In genomic region chr16:83539736-83540490, GRCh38 we compare ENCODE assay signal across 26 cellular contexts.
DNase-seq lines count a peak whose midpoint lies in the region; ATAC-seq, FAIRE-seq and TF ChIP-seq lines count a peak whose summit lies in the region.
"Had no signal": no experiment of that assay in that cellular context is flagged by ENCODE, and none has a peak within 500 bp of the region (broad histone marks: within the 10 kb centered on the region; RNA-seq: fewer than 3 reads in every experiment).

No MANE protein-coding gene starts in this region.

- H3K4me3 ChIP-seq in astrocyte (ENCODE audit: insufficient read depth, low read depth, low read length), result no peak overlapping the region
- H3K4me3 ChIP-seq: A549; BLaER1 treated with 17β-estradiol and CSF1 and Interleukin-3, amounts not matched to agents 10 nM and 100 nM; HAP-1 had no signal

- H3K27ac ChIP-seq in astrocyte (ENCODE audit: low read depth, low read length), result no peak overlapping the region
- H3K27ac ChIP-seq: A549; BLaER1 treated with 17β-estradiol and CSF1 and Interleukin-3, amounts not matched to agents 10 nM and 100 nM had no signal

- no peak for FAIRE-seq in astrocyte (lab: Jason Lieb, UNC)
- FAIRE-seq: A549, D721Med, GM12891, GM18507, H54 had no signal

- no peaks in the 10 kb centered on the region for H3K4me1 ChIP-seq in astrocyte (ENCODE audit: insufficient read depth, low read length)
- H3K4me1 ChIP-seq: A549; BE2C; BLaER1 treated with 17β-estradiol and CSF1 and Interleukin-3, amounts not matched to agents 10 nM and 100 nM; HAP-1 had no signal

- intact Hi-C loops in head of caudate nucleus (cut with DNase I), result no loop called here

- no peaks in the 10 kb centered on the region for H3K36me3 ChIP-seq in astrocyte (ENCODE audit: insufficient read depth, low read length)
- H3K36me3 ChIP-seq: BE2C; BLaER1 treated with 17β-estradiol and CSF1 and Interleukin-3, amounts not matched to agents 10 nM and 100 nM; HAP-1 had no signal

- H3K4me3 Mint-ChIP-seq in astrocyte (ENCODE audit: unreplicated experiment), result no peak overlapping the region
- H3K4me3 Mint-ChIP-seq: CD14-positive monocyte; CD4-positive, alpha-beta T cell; CD8-positive, alpha-beta memory T cell; HFFc6 had no signal

- H3K9ac ChIP-seq in astrocyte (ENCODE audit: low read length), result no peak overlapping the region
- H3K9ac ChIP-seq: BLaER1 treated with 17β-estradiol and CSF1 and Interleukin-3, amounts not matched to agents 10 nM and 100 nM had no signal

- H3K36me3 Mint-ChIP-seq in astrocyte (ENCODE audit: low read depth, unreplicated experiment), result no peaks in the 10 kb centered on the region
- H3K36me3 Mint-ChIP-seq: CD14-positive monocyte; CD8-positive, alpha-beta memory T cell had no signal

- DNase-seq in EL, result peak; percentile 73
- DNase-seq in M059J (ENCODE audit: low read depth), result peak; percentile 62
- peak; percentile 57 for DNase-seq in astrocyte (ENCODE audit: low read depth)
- no peak for DNase-seq in head of caudate nucleus
- DNase-seq in NCI-H2171 treated with DMSO at 0.1 percent for 48 hours (lab: John Stamatoyannopoulos, UW), result no peak
- no peak for DNase-seq in stimulated activated naive CD4-positive, alpha-beta T cell treated with Interleukin-2 at 50 U/mL for 16 hours (lab: John Stamatoyannopoulos, UW)
- DNase-seq: 8988T; ACHN; AML-193; BE2C; CD4-positive, alpha-beta T cell; CD8-positive, alpha-beta memory T cell; DMS 273 treated with DMSO at 0.1 percent for 48 hours; DMS79 treated with DMSO at 0.1 percent for 48 hours; GF-D8; GOT3; HFFc6 had no signal

- H3K4me2 ChIP-seq in astrocyte (ENCODE audit: low read length), result no peak overlapping the region
- H3K4me2 ChIP-seq: A549; BLaER1 treated with 17β-estradiol and CSF1 and Interleukin-3, amounts not matched to agents 10 nM and 100 nM had no signal

- H3K27me3 Mint-ChIP-seq in astrocyte (ENCODE audit: low read depth, unreplicated experiment), result peaks cover 13% of the 10 kb centered on the region
- H3K27me3 Mint-ChIP-seq: CD4-positive, alpha-beta T cell had no signal

- TF ChIP-seq CTCF in astrocyte (IDR thresholded peaks at IDR 0.05; ENCODE audit: insufficient read depth, low read depth, low read length), result no peak

- H3K27me3 ChIP-seq in astrocyte (ENCODE audit: insufficient read depth, low read length), result no peaks in the 10 kb centered on the region
- H3K27me3 ChIP-seq: BE2C; BLaER1 treated with 17β-estradiol and CSF1 and Interleukin-3, amounts not matched to agents 10 nM and 100 nM had no signal

- peaks cover 3% of the 10 kb centered on the region for H3K9me3 Mint-ChIP-seq in astrocyte (ENCODE audit: unreplicated experiment)

- H2AFZ ChIP-seq in astrocyte (ENCODE audit: low read depth, low read length), result no peak overlapping the region

- H3K9me3 ChIP-seq in astrocyte (ENCODE audit: insufficient read depth, low read depth, low read length), result no peaks in the 10 kb centered on the region
- H3K9me3 ChIP-seq: A549; BE2C; BLaER1 treated with 17β-estradiol and CSF1 and Interleukin-3, amounts not matched to agents 10 nM and 100 nM; HAP-1 had no signal

- H3K27ac Mint-ChIP-seq in astrocyte (ENCODE audit: unreplicated experiment), result no peak overlapping the region
- H3K27ac Mint-ChIP-seq: CD14-positive monocyte; CD4-positive, alpha-beta T cell; CD8-positive, alpha-beta memory T cell; HFFc6 had no signal

- H4K20me1 ChIP-seq in astrocyte (ENCODE audit: insufficient read depth, low read length), result no peaks in the 10 kb centered on the region
- H4K20me1 ChIP-seq: BLaER1 treated with 17β-estradiol and CSF1 and Interleukin-3, amounts not matched to agents 10 nM and 100 nM had no signal

- no peak for ATAC-seq in HG03442 (IDR thresholded peaks at IDR 0.05; ENCODE audit: unreplicated experiment)
- ATAC-seq: A549 had no signal

- H3K79me2 ChIP-seq in astrocyte (ENCODE audit: insufficient read depth, low read length), result no peaks in the 10 kb centered on the region

- no peaks in the 10 kb centered on the region for H3K4me1 Mint-ChIP-seq in astrocyte (ENCODE audit: low read depth, unreplicated experiment)
- H3K4me1 Mint-ChIP-seq: CD14-positive monocyte; CD8-positive, alpha-beta memory T cell had no signal

Comparison
In these comparisons a context has a peak if more than half of its experiments do, and no peak if none do; other contexts are left out.
1. DNase-seq: peak in EL (single experiment), M059J (single experiment) and astrocyte (single experiment); none in head of caudate nucleus (0 of 42), NCI-H2171 treated with DMSO at 0.1 percent for 48 hours (single experiment) and stimulated activated naive CD4-positive, alpha-beta T cell treated with Interleukin-2 at 50 U/mL for 16 hours (single experiment).